In genomic region chr7:4131043-4131442, GRCh38 we compare ENCODE assay signal across 19 cellular contexts.
DNase-seq lines count a peak whose midpoint lies in the region; ATAC-seq and TF ChIP-seq lines count a peak whose summit lies in the region.
"Had no signal": no experiment of that assay in that cellular context is flagged by ENCODE, and none has a peak within 500 bp of the region (broad histone marks: within the 10 kb centered on the region; RNA-seq: fewer than 3 reads in every experiment).

No MANE protein-coding gene starts in this region.

- H4K8ac ChIP-seq in mesendoderm (ENCODE audit: low read depth, low read length): no peak overlapping the region

- no peaks in the 10 kb centered on the region for H3K79me2 ChIP-seq in hepatocyte
- no peaks in the 10 kb centered on the region for H3K79me2 ChIP-seq in mesendoderm (ENCODE audit: control insufficient read depth, insufficient read depth, low read length)

- no peak overlapping the region for H2BK120ac ChIP-seq in mesendoderm (ENCODE audit: low read depth, low read length)

- H3K9ac ChIP-seq in mesendoderm (ENCODE audit: low read length): no peak overlapping the region
- H3K9ac ChIP-seq: KMS-11 had no signal

- no peak for ATAC-seq in GM18511 (IDR thresholded peaks at IDR 0.05; ENCODE audit: unreplicated experiment)

- no peak overlapping the region for H2AK5ac ChIP-seq in mesendoderm (ENCODE audit: low read length)

- H3K79me1 ChIP-seq in mesendoderm (ENCODE audit: low read length): no peaks in the 10 kb centered on the region

- no peaks in the 10 kb centered on the region for H3K27me3 ChIP-seq in hepatocyte
- H3K27me3 ChIP-seq in mesendoderm (ENCODE audit: insufficient read depth, low read length, poor library complexity): no peaks in the 10 kb centered on the region

- 69% methylated on average over 6 of the region's 6 CpGs for WGBS in hepatocyte (ENCODE audit: low lambda C conversion rate, missing lambda C conversion rate)
- WGBS in mesendoderm (ENCODE audit: extremely low coverage, insufficient coverage, low lambda C conversion rate): no CpG with 5 or more reads among the region's 6 CpGs

- H3K4ac ChIP-seq in mesendoderm (ENCODE audit: low read depth, low read length): no peak overlapping the region

- no peaks in the 10 kb centered on the region for H3K9me3 ChIP-seq in hepatocyte (ENCODE audit: low read depth)

- no peak overlapping the region for H2BK5ac ChIP-seq in mesendoderm (ENCODE audit: low read length)

- no peak overlapping the region for H3K27ac ChIP-seq in hepatocyte
- H3K27ac ChIP-seq in mesendoderm (ENCODE audit: low read depth, low read length): no peak overlapping the region
- H3K27ac ChIP-seq: KMS-11 had no signal

- no peak overlapping the region for H3K23ac ChIP-seq in mesendoderm (ENCODE audit: low read length)

- no peak overlapping the region for H2AFZ ChIP-seq in hepatocyte

- H3K4me3 ChIP-seq in hepatocyte (no peak overlapping the region), mesendoderm (ENCODE audit: low read length) (no peak overlapping the region)

- H3K18ac ChIP-seq in mesendoderm (ENCODE audit: low read length): no peak overlapping the region

- no peaks in the 10 kb centered on the region for H3K36me3 ChIP-seq in hepatocyte (replicated peaks; ENCODE audit: insufficient read depth, low read depth)
- H3K36me3 ChIP-seq in mesendoderm (ENCODE audit: control insufficient read depth, insufficient read depth, low read length): no peaks in the 10 kb centered on the region

- H3K9me2 ChIP-seq in hepatocyte (replicated peaks; ENCODE audit: insufficient read depth): no peaks in the 10 kb centered on the region

- H4K5ac ChIP-seq in mesendoderm (ENCODE audit: low read length): no peak overlapping the region

- H3K56ac ChIP-seq in mesendoderm (ENCODE audit: low read length): no peak overlapping the region

- peak; percentile 16 for TF ChIP-seq CTCF in hepatocyte (IDR thresholded peaks at IDR 0.05; ENCODE audit: poor library complexity)

- H2BK15ac ChIP-seq in mesendoderm (replicated peaks; ENCODE audit: low read depth): no peak overlapping the region

- H3K4me1 ChIP-seq in hepatocyte (ENCODE audit: insufficient read depth) (peaks cover 20% of the 10 kb centered on the region), mesendoderm (ENCODE audit: control insufficient read depth, low read depth, low read length) (no peaks in the 10 kb centered on the region)

- H3K4me2 ChIP-seq in hepatocyte (no peak overlapping the region), mesendoderm (ENCODE audit: low read length) (no peak overlapping the region)
- H3K4me2 ChIP-seq: KMS-11 had no signal

- H4K20me1 ChIP-seq in hepatocyte (ENCODE audit: insufficient read depth, poor library complexity, severe bottlenecking): no peaks in the 10 kb centered on the region

- DNase-seq in NCI-H82 (lab: John Stamatoyannopoulos, UW): peak; percentile 30
- no peak for DNase-seq in NCI-H82 treated with DMSO at 0.1 percent for 48 hours (lab: John Stamatoyannopoulos, UW; ENCODE audit: unreplicated experiment)
- DNase-seq in hepatocyte (ENCODE audit: low spot score): no peak
- peak; percentile 84 for DNase-seq in mesendoderm
- no peak for DNase-seq in cerebellum (ENCODE audit: low spot score)
- DNase-seq in activated CD8-positive, alpha-beta memory T cell treated with anti-CD3 and anti-CD28 coated beads for 24 hours: no peak
- no peak for DNase-seq in HPDE6-E6E7 (ENCODE audit: extremely low spot score)
- DNase-seq: 8988T; Calu3; CD4-positive, alpha-beta memory T cell; DMS53; NCI-H1092; NCI-H146; NCI-H226; NCI-H524 treated with DMSO at 0.1 percent for 48 hours; OCI-M1; SIG-M5 had no signal

Comparison
In these comparisons a context has a peak if more than half of its experiments do, and no peak if none do; other contexts are left out.
1. DNase-seq: peak in NCI-H82 (single experiment) and mesendoderm (single experiment); none in NCI-H82 treated with DMSO at 0.1 percent for 48 hours (single experiment), hepatocyte (single experiment), cerebellum (single experiment), activated CD8-positive, alpha-beta memory T cell treated with anti-CD3 and anti-CD28 coated beads for 24 hours (single experiment) and HPDE6-E6E7 (single experiment).